ENCODE assay signal across 11 cellular contexts in the genomic region with DNA sequence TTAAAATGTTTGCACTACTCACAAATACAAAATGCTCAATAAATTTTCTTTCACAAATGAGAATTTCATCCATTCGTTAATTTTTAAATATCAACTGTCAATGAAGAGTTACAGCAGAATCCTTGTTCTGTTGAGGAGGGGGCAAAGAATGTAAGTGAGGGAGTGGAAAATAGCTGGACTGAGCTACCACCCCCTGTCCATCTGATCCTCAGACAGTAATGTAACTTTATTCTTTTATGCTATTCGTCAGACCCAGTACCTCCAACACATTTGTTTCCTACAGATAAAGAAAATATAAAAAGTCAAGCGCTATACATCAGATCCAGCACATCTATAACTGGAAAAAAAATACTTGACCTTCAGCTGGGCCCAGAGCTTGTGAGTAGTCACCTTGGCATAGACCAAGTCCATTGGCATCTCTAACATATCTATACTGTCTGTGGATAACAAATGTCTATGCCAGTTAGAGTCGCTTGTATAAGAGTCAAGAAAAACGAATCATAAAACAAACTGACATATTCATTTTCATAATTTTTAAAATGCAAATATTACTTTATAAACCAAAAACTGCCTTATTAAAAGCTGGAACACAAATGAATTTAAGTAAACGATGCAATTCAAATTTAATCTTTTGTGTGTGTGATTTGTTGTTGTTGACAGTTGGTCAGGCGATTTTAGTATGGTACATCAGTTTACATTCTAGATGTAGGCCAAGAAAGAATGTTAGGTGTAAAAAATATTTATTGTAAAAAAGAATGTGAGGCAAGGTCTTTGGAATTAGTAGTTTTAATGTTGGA. TPM values are rescaled to one million over a fixed set of nuclear protein-coding genes. Genes with fewer than 3 reads are reported as not detected.
DNase-seq lines count a peak whose midpoint lies in the region; ATAC-seq and TF ChIP-seq lines count a peak whose summit lies in the region.
"Had no signal": no experiment of that assay in that cellular context is flagged by ENCODE, and none has a peak within 500 bp of the region (broad histone marks: within the 10 kb centered on the region; RNA-seq: fewer than 3 reads in every experiment).

No MANE protein-coding gene starts in this region.

- H3K9ac ChIP-seq in iPS-20b (ENCODE audit: low read depth, low read length), result peak overlapping the region; percentile 76

- H3K9me3 ChIP-seq in SJCRH30 (replicated peaks) (no peaks in the 10 kb centered on the region), iPS-20b (ENCODE audit: insufficient read depth, low read depth, low read length) (no peaks in the 10 kb centered on the region), vagina (no peaks in the 10 kb centered on the region)

- peaks cover 90% of the 10 kb centered on the region for H3K4me1 Mint-ChIP-seq in Calu3 (ENCODE audit: low read depth, unreplicated experiment)

- H3K4me3 ChIP-seq in SJCRH30 (peak overlapping the region; percentile 64), iPS-20b (ENCODE audit: low read length) (peak overlapping the region; percentile 87), vagina (no peak overlapping the region)

- H3K9me3 Mint-ChIP-seq in Calu3 (ENCODE audit: low read depth, unreplicated experiment), result no peaks in the 10 kb centered on the region

- no peaks in the 10 kb centered on the region for H3K4me1 ChIP-seq in SJCRH30
- peaks cover 42% of the 10 kb centered on the region for H3K4me1 ChIP-seq in iPS-20b (ENCODE audit: insufficient read depth, low read length)
- peaks cover 28% of the 10 kb centered on the region for H3K4me1 ChIP-seq in vagina

- CTCF ChIA-PET in Calu3 (lab: Charles Lee), result interaction anchor here (0.7 to 3.3 kb wide), 3 partner anchors 14 to 1349 kb away, joined by 3 to 20 read pairs (median 9); a partner anchor contains a TSS

- no peak for TF ChIP-seq CTCF in Calu3 (IDR thresholded peaks at IDR 0.05; ENCODE audit: unreplicated experiment)
- TF ChIP-seq CTCF in vagina (IDR thresholded peaks at IDR 0.05), result no peak

- no TSS peak for BruUV-seq in Calu3 (replicated peaks; lab: Mats Ljungman, UMichigan)

- no peak for ATAC-seq in HG03095 (IDR thresholded peaks at IDR 0.05; ENCODE audit: unreplicated experiment)

- TF ChIP-seq POLR2A in vagina (IDR thresholded peaks at IDR 0.05), result no peak

- H3K4me3 Mint-ChIP-seq in Calu3 (ENCODE audit: low read depth, unreplicated experiment), result peak overlapping the region; percentile 88

- H3K27me3 ChIP-seq in SJCRH30, result no peaks in the 10 kb centered on the region
- no peaks in the 10 kb centered on the region for H3K27me3 ChIP-seq in iPS-20b (ENCODE audit: insufficient read depth, low read length)
- H3K27me3 ChIP-seq in vagina, result no peaks in the 10 kb centered on the region

- no peaks in the 10 kb centered on the region for H3K36me3 ChIP-seq in SJCRH30
- no peaks in the 10 kb centered on the region for H3K36me3 ChIP-seq in iPS-20b (ENCODE audit: insufficient read depth, low read depth, low read length)
- H3K36me3 ChIP-seq in vagina, result no peaks in the 10 kb centered on the region

- peaks cover 89% of the 10 kb centered on the region for H3K36me3 Mint-ChIP-seq in Calu3 (ENCODE audit: insufficient read depth, unreplicated experiment)

- H3K27ac ChIP-seq in SJCRH30 (peak overlapping the region; percentile 14; the same call in 1 of the 2 replicates), iPS-20b (ENCODE audit: low read length) (no peak overlapping the region), vagina (no peak overlapping the region)
- H3K27ac ChIP-seq: epithelial cell of prostate had no signal

- intact Hi-C loops in Calu3 (cut with micrococcal nuclease; ENCODE audit: unreplicated experiment) (loop anchor here (5.0 kb wide), 1 partner anchor 167 kb away; a partner anchor contains a TSS), posterior cingulate gyrus (cut with DNase I) (no loop called here), vagina (cut with DNase I) (loop anchor here (10.0 kb wide), 3 partner anchors 255 to 1105 kb away; partner anchors contain the start of gene HMGN4)

- peak overlapping the region; percentile 100 for H3K27ac Mint-ChIP-seq in Calu3 (ENCODE audit: unreplicated experiment)

- H3K27me3 Mint-ChIP-seq in Calu3 (ENCODE audit: unreplicated experiment), result peaks cover 13% of the 10 kb centered on the region

- no peak for DNase-seq in Calu3
- DNase-seq in HT-29 (ENCODE audit: low spot score), result peak; percentile 32
- DNase-seq in SJCRH30, result no peak
- DNase-seq in GOT3 (lab: John Stamatoyannopoulos, UW), result no peak
- DNase-seq in posterior cingulate gyrus, result no peak
- DNase-seq in vagina (ENCODE audit: extremely low spot score in 2 of 2), result no peak
- DNase-seq: aorta, DMS153 had no signal

RNA-seq across cellular contexts. Expression of gene HFE, which starts 57.2 kb away (rescaled TPM):
- total RNA-seq in Calu3 (2022) (24.9 and 27.1 TPM in 2 replicates), vagina (7.6 TPM)
- total RNA-seq in HT-29 (2014; rRNA removed; shearing (Covaris generic)), result 7.3 and 8.7 TPM in 2 replicates
- 0.33 and 0.67 TPM in 2 replicates for total RNA-seq in SJCRH30 (2014; rRNA removed; shearing (Covaris generic))

Comparison
In these comparisons a context has a peak if more than half of its experiments do, and no peak if none do; other contexts are left out.
1. H3K4me3 ChIP-seq: peak in SJCRH30 (single experiment) and iPS-20b (single experiment); none in vagina (0 of 2).